14 cellular contexts compared by ENCODE assay signal in genomic region chr6:77492529-77492928, GRCh38. TPM values are rescaled to one million over a fixed set of nuclear protein-coding genes. Genes with fewer than 3 reads are reported as not detected.
"Had no signal": no experiment of that assay in that cellular context is flagged by ENCODE, and none has a peak within 500 bp of the region (broad histone marks: within the 10 kb centered on the region; RNA-seq: fewer than 3 reads in every experiment).

No MANE protein-coding gene starts in this region.

- H3K4me1 ChIP-seq: sigmoid colon had no signal

- H3K36me3 ChIP-seq: sigmoid colon had no signal

- H3K9me3 ChIP-seq: sigmoid colon had no signal

- H3K27ac ChIP-seq: sigmoid colon, skin epidermis had no signal

- ATAC-seq: effector memory CD8-positive, alpha-beta T cell; naive thymus-derived CD4-positive, alpha-beta T cell had no signal

- H3K4me3 ChIP-seq: sigmoid colon, skin epidermis had no signal

- DNase-seq: effector memory CD8-positive, alpha-beta T cell; foreskin melanocyte; head of caudate nucleus; hippocampal formation; mesendoderm; naive thymus-derived CD4-positive, alpha-beta T cell; nephron progenitor cell; sigmoid colon; stimulated activated CD4-positive, alpha-beta T cell treated with anti-CD3 and anti-CD28 coated beads, Interleukin-12 subunit alpha, Interleukin-12 subunit beta, amount 100 ng/mL, for 4 hours; stimulated activated naive CD4-positive, alpha-beta T cell; trophoblast cell had no signal

- H3K27me3 ChIP-seq: sigmoid colon had no signal

RNA-seq across cellular contexts. Expression of gene HTR1B, which starts 29.2 kb away (rescaled TPM):
- total RNA-seq: naive thymus-derived CD4-positive, alpha-beta T cell; omental fat pad had no signal
- polyA plus RNA-seq: liver; naive thymus-derived CD4-positive, alpha-beta T cell had no signal
